In the genomic region with DNA sequence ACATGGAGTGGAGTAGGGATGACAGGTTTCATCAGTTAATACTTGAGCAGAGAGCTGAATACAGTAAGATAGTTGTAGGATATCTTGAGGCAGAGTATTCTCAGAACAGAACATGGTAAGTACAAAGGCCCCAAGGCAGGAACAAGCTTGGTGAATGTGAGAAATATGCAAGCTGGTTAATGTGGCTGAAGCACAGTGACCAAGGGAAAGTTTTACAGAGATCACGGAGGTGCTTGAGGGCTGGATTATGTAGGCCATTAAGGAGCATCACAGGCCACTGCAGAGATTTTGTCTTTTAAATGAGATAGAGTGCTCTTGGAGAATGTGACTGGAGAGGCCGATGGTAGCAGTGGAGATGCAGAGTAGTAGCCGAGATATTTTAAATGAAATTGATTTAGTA, we compare ENCODE assay signal across 8 cellular contexts. TPM values are rescaled to one million over a fixed set of nuclear protein-coding genes. Genes with fewer than 3 reads are reported as not detected.
DNase-seq lines count a peak whose midpoint lies in the region; ATAC-seq, FAIRE-seq and TF ChIP-seq lines count a peak whose summit lies in the region.

No MANE protein-coding gene starts in this region.

- DNase-seq in M059J (ENCODE audit: low read depth) (peak; percentile 55), chondrocyte (ENCODE audit: low spot score) (no peak), NCI-H2196 treated with DMSO at 0.1 percent for 48 hours (lab: John Stamatoyannopoulos, UW; ENCODE audit: unreplicated experiment) (no peak), GM12891 (ENCODE audit: insufficient read length, low spot score) (no peak), RWPE1 (ENCODE audit: low spot score) (no peak)

- H3K9me3 Mint-ChIP-seq in chondrocyte (ENCODE audit: low read depth) = no peaks in the 10 kb centered on the region

- no peaks in the 10 kb centered on the region for H3K36me3 Mint-ChIP-seq in chondrocyte (ENCODE audit: low read depth)

- peak overlapping the region; percentile 96 for H3K4me3 ChIP-seq in DOHH2 (ENCODE audit: low read length)
- H3K4me3 ChIP-seq in neutrophil (ENCODE audit: low read depth in 1 of 2, low read length in 1 of 2) = peak overlapping the region; percentile 78 to 97

- H3K4me2 ChIP-seq in DOHH2 (ENCODE audit: low read length) = peak overlapping the region; percentile 82

- H3K4me1 ChIP-seq in DOHH2 (ENCODE audit: control insufficient read depth, low read length) (peaks cover 52% of the 10 kb centered on the region), neutrophil (ENCODE audit: control insufficient read depth in 1 of 2, insufficient read depth in 1 of 2, low read depth in 1 of 2, low read length in 1 of 2) (peaks cover 64 to 68% of the 10 kb centered on the region in 2 experiments)

- no peaks in the 10 kb centered on the region for H4K20me1 ChIP-seq in DOHH2 (ENCODE audit: control insufficient read depth, insufficient read depth, low read depth, low read length)

- CTCF ChIA-PET in RWPE1 (lab: Yijun Ruan, JAX) = no interaction called here

- H3K36me3 ChIP-seq in DOHH2 (ENCODE audit: control insufficient read depth, low read length) (peaks cover 47% of the 10 kb centered on the region), neutrophil (peaks cover 27% of the 10 kb centered on the region)

- TF ChIP-seq CTCF in DOHH2 (IDR thresholded peaks at IDR 0.05; ENCODE audit: low read depth, low read length, poor library complexity, severe bottlenecking) (no peak), chondrocyte (IDR thresholded peaks at IDR 0.05) (no peak), neutrophil (IDR thresholded peaks at IDR 0.05) (no peak), RWPE1 (conservative IDR thresholded peaks at IDR 0.05; ENCODE audit: low read depth) (no peak)

- H3K9me2 ChIP-seq in DOHH2 (replicated peaks; ENCODE audit: control insufficient read depth, low read length) = no peaks in the 10 kb centered on the region

- POLR2A ChIA-PET in RWPE1 (lab: Yijun Ruan, JAX; ENCODE audit: low non-redundant PET) = no interaction called here

- FAIRE-seq in GM12891 (lab: Jason Lieb, UNC) = no peak

- H3K27me3 ChIP-seq in DOHH2 (ENCODE audit: control insufficient read depth, low read length) = no peaks in the 10 kb centered on the region
- no peaks in the 10 kb centered on the region for H3K27me3 ChIP-seq in neutrophil

- no peaks in the 10 kb centered on the region for H3K27me3 Mint-ChIP-seq in chondrocyte (ENCODE audit: low read depth)

- H3K27ac ChIP-seq in DOHH2 (ENCODE audit: low read depth, low read length) (peak overlapping the region; percentile 89), neutrophil (peak overlapping the region; percentile 92), RWPE1 (no peak overlapping the region)

- no peak for TF ChIP-seq POLR2A in GM12891 (IDR thresholded peaks at IDR 0.05; ENCODE audit: low read depth, low read length)

- peaks cover 45% of the 10 kb centered on the region for H3K4me1 Mint-ChIP-seq in chondrocyte (ENCODE audit: low read depth)

- no peaks in the 10 kb centered on the region for H3K9me3 ChIP-seq in DOHH2 (ENCODE audit: control insufficient read depth, insufficient read depth, low read length)
- no peaks in the 10 kb centered on the region for H3K9me3 ChIP-seq in neutrophil

- no peak for ATAC-seq in HG02610 (IDR thresholded peaks at IDR 0.05; ENCODE audit: unreplicated experiment)

- peak overlapping the region; percentile 17 for H3K4me3 Mint-ChIP-seq in chondrocyte (ENCODE audit: unreplicated experiment)

- H3K27ac Mint-ChIP-seq in chondrocyte (ENCODE audit: unreplicated experiment) = no peak overlapping the region

- H3F3A ChIP-seq in DOHH2 (ENCODE audit: control insufficient read depth, insufficient read depth) = peaks cover 26% of the 10 kb centered on the region

- H3K79me2 ChIP-seq in DOHH2 (ENCODE audit: control insufficient read depth, low read length) = peaks cover 69% of the 10 kb centered on the region

TF ChIP-seq in GM12891, 5 proteins besides CTCF, POLR2A, EP300 and RAD21:
- no peak for TF ChIP-seq POU2F2 (IDR thresholded peaks at IDR 0.05; ENCODE audit: low read depth, low read length)
- no peak for TF ChIP-seq SPI1 (IDR thresholded peaks at IDR 0.05; ENCODE audit: low read depth, low read length)
- TF ChIP-seq POLR2AphosphoS5 (IDR thresholded peaks at IDR 0.05; ENCODE audit: low read depth, low read length) = no peak
- TF ChIP-seq PAX5 (IDR thresholded peaks at IDR 0.05; ENCODE audit: insufficient read depth, low read length, severe bottlenecking) = no peak
- TF ChIP-seq TAF1 (IDR thresholded peaks at IDR 0.05; ENCODE audit: low read depth, low read length) = no peak

RNA-seq across cellular contexts. Expression of a gene that starts 54.0 kb away (rescaled TPM):
- 5.9 and 10.3 TPM in 2 replicates for total RNA-seq in M059J (2014; rRNA removed; shearing (Covaris generic))
- 9.4 to 11.5 TPM (median 10.5 TPM) in 3 replicates for total RNA-seq in chondrocyte
- 15.7 TPM for polyA plus RNA-seq in GM12891 (2012; ENCODE audit: low read depth, missing spikeins)
